In the genomic region with DNA sequence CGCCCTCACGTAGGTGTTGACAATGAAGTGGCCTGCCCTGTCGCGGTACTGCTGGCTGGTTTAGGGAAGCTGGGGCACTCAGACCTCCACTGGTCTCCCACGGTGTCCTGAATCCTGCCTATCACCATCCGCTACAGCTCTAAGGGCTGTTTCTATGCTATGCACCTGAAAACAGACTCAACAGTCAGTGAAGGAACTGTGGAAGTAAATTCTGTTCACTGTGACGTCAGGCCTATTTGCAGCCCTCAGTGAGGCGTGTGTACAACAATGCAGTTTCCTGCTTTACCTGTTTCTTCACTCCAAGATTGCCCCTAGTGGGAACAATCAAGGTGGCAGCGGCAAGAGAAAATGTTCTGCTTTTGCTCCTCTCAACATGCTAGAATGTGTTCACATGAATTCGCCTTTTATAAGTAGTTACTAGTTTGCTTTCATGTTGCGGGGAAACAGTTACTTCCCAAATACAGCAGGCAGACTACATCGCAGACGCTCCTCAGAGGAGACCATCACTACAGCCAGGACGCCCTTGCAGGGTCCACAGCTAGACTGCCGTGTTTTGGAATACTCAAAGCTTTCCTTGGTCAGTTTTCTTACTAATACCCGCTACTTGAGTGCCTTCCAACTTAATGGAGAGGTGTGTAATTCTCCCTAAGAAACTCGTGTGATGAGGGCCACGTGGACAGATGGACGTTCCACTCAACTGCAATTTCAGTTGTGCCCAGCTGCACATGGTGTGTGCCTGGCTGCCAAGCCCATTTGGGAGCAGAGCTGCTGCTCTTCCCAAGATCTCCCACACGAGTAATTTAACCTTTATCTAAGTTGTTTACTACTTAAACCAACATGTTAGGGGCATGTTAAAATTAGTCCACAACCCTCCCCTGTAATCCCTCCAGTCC, we compare ENCODE assay signal across 8 cellular contexts. TPM values are rescaled to one million over a fixed set of nuclear protein-coding genes. Genes with fewer than 3 reads are reported as not detected.
DNase-seq lines count a peak whose midpoint lies in the region; ATAC-seq and TF ChIP-seq lines count a peak whose summit lies in the region.

No MANE protein-coding gene starts in this region.

- H3K4me1 Mint-ChIP-seq in activated naive CD8-positive, alpha-beta T cell treated with anti-CD3 and anti-CD28 coated beads, Interleukin-2, amount 50 U/mL, for 24 hours: peaks cover 41% of the 10 kb centered on the region

- H3K27me3 ChIP-seq in heart left ventricle (no peaks in the 10 kb centered on the region), adrenal gland (no peaks in the 10 kb centered on the region)

- ATAC-seq in heart left ventricle (peak; percentile 7 to 36 (median 19)), Right ventricle myocardium superior (ENCODE audit: poor library complexity) (no peak), mucosa of descending colon (peak; percentile 78), GM21576 (IDR thresholded peaks at IDR 0.05; ENCODE audit: unreplicated experiment) (no peak), GM18861 (IDR thresholded peaks at IDR 0.05; ENCODE audit: unreplicated experiment) (no peak)
- peak; percentile 6 for ATAC-seq in activated naive CD8-positive, alpha-beta T cell treated with anti-CD3 and anti-CD28 coated beads, Interleukin-2, amount 50 U/mL, for 24 hours

- H3K27me3 Mint-ChIP-seq in activated naive CD8-positive, alpha-beta T cell treated with anti-CD3 and anti-CD28 coated beads, Interleukin-2, amount 50 U/mL, for 24 hours: no peaks in the 10 kb centered on the region

- H3K9me3 ChIP-seq in heart left ventricle: no peaks in the 10 kb centered on the region
- H3K9me3 ChIP-seq in mucosa of descending colon: no peaks in the 10 kb centered on the region
- H3K9me3 ChIP-seq in adrenal gland (replicated peaks in 1 of 3): no peaks in the 10 kb centered on the region

- H3K27ac Mint-ChIP-seq in activated naive CD8-positive, alpha-beta T cell treated with anti-CD3 and anti-CD28 coated beads, Interleukin-2, amount 50 U/mL, for 24 hours: no peak overlapping the region

- TF ChIP-seq POLR2A in heart left ventricle (IDR thresholded peaks at IDR 0.05) (no peak), adrenal gland (IDR thresholded peaks at IDR 0.05) (no peak)

- H3K9me3 Mint-ChIP-seq in activated naive CD8-positive, alpha-beta T cell treated with anti-CD3 and anti-CD28 coated beads, Interleukin-2, amount 50 U/mL, for 24 hours: no peaks in the 10 kb centered on the region

- H3K4me3 ChIP-seq in heart left ventricle: no peak overlapping the region
- H3K4me3 ChIP-seq in mucosa of descending colon: no peak overlapping the region
- no peak overlapping the region for H3K4me3 ChIP-seq in adrenal gland

- WGBS in heart left ventricle, 4 donors: 53 to 60% (median 53%) methylated on average over 20 of the region's 20 CpGs
- 59 to 65% (median 61%) methylated on average over 20 of the region's 20 CpGs for WGBS in adrenal gland, 4 donors

- peaks cover 6 to 68% (median 54%) of the 10 kb centered on the region in 9 donors for H3K36me3 ChIP-seq in heart left ventricle
- H3K36me3 ChIP-seq in mucosa of descending colon (ENCODE audit: low read depth): peaks cover 11% of the 10 kb centered on the region
- H3K36me3 ChIP-seq in adrenal gland (replicated peaks in 1 of 2): peaks cover 0 to 59% of the 10 kb centered on the region in 2 donors

- no peak for TF ChIP-seq CTCF in heart left ventricle (IDR thresholded peaks at IDR 0.05)
- TF ChIP-seq CTCF in mucosa of descending colon (IDR thresholded peaks at IDR 0.05): no peak
- TF ChIP-seq CTCF in adrenal gland (IDR thresholded peaks at IDR 0.05): no peak

- intact Hi-C loops in heart left ventricle (cut with DNase I): loop anchor here in 8 of 10 donors (1.0 to 10.0 kb wide), 6 partner anchors 39 to 108 kb away; a partner anchor contains a TSS
- intact Hi-C loops in Right ventricle myocardium superior (cut with DNase I): no loop called here
- intact Hi-C loops in mucosa of descending colon (cut with DNase I, micrococcal nuclease): no loop called here
- intact Hi-C loops in adrenal gland (cut with DNase I): no loop called here

- peaks cover 37% of the 10 kb centered on the region for H3K36me3 Mint-ChIP-seq in activated naive CD8-positive, alpha-beta T cell treated with anti-CD3 and anti-CD28 coated beads, Interleukin-2, amount 50 U/mL, for 24 hours (ENCODE audit: low read depth)

- DNase-seq in heart left ventricle: no peak
- no peak for DNase-seq in Right ventricle myocardium superior
- DNase-seq in LoVo (ENCODE audit: low spot score): peak; percentile 32
- no peak for DNase-seq in activated naive CD8-positive, alpha-beta T cell treated with anti-CD3 and anti-CD28 coated beads, Interleukin-2, amount 50 U/mL, for 24 hours
- DNase-seq in mucosa of descending colon: peak; percentile 56 to 68 (median 58)
- no peak for DNase-seq in adrenal gland

- H3K4me3 Mint-ChIP-seq in activated naive CD8-positive, alpha-beta T cell treated with anti-CD3 and anti-CD28 coated beads, Interleukin-2, amount 50 U/mL, for 24 hours: no peak overlapping the region

- H3K4me1 ChIP-seq in heart left ventricle: peaks cover 6 to 31% (median 16%) of the 10 kb centered on the region in 12 donors
- H3K4me1 ChIP-seq in mucosa of descending colon (ENCODE audit: low read depth): peaks cover 29% of the 10 kb centered on the region
- H3K4me1 ChIP-seq in adrenal gland (replicated peaks in 1 of 2): peaks cover 0 to 18% of the 10 kb centered on the region in 2 donors

- no peak overlapping the region for H3K27ac ChIP-seq in heart left ventricle
- peak overlapping the region in 2 of 5 donors; percentile 15 to 47 for H3K27ac ChIP-seq in adrenal gland

RNA-seq across cellular contexts. Expression of a gene that starts 25.4 kb away (rescaled TPM):
- total RNA-seq in heart left ventricle (10 to 100 TPM; 27.5 to 46.2 (median 38.9) TPM), Right ventricle myocardium superior (32.3 TPM), mucosa of descending colon (10 to 100 TPM; 53.4 to 72.5 (median 67.4) TPM), adrenal gland (10 to 100 TPM; 29.8 to 51.3 (median 46.5) TPM)
- polyA plus RNA-seq in heart left ventricle (10 to 100 TPM; 16.5 to 20.1 TPM), adrenal gland (10 to 100 TPM; 19.0 to 27.9 (median 23.6) TPM)

RNA-seq across cellular contexts. Expression of a gene that starts 37.0 kb away (rescaled TPM):
- 10 to 100 TPM; 14.7 to 22.2 (median 16.3) TPM for total RNA-seq in heart left ventricle
- polyA plus RNA-seq in heart left ventricle: 10 to 100 TPM in 1 of 2 donors, 1 to 10 TPM in 1; 6.2 to 15.8 TPM
- total RNA-seq in Right ventricle myocardium superior: 15.5 TPM
- 10 to 100 TPM; 32.6 to 37.1 (median 34.2) TPM for total RNA-seq in mucosa of descending colon
- 10 to 100 TPM; 17.8 to 38.5 (median 25.3) TPM for total RNA-seq in adrenal gland
- polyA plus RNA-seq in adrenal gland: 10 to 100 TPM in 2 of 3 donors, 1 to 10 TPM in 1; 9.4 to 16.8 (median 10.1) TPM

RNA-seq across cellular contexts. Expression of a gene that starts 39.3 kb away (rescaled TPM):
- total RNA-seq in heart left ventricle (1 to 10 TPM; 4.5 to 8.2 (median 6.1) TPM), Right ventricle myocardium superior (6.1 TPM), mucosa of descending colon (10 to 100 TPM in 1 of 3 donors, 1 to 10 TPM in 2; 4.3 to 13.3 (median 6.6) TPM), adrenal gland (10 to 100 TPM in 1 of 8 donors, 1 to 10 TPM in 7; 4.6 to 12.0 (median 6.8) TPM)
- polyA plus RNA-seq in heart left ventricle (1 to 10 TPM; 2.5 to 3.7 TPM), adrenal gland (1 to 10 TPM; 3.5 to 5.8 (median 3.9) TPM)

RNA-seq across cellular contexts. Expression of a gene that starts 51.6 kb away (rescaled TPM):
- total RNA-seq in heart left ventricle (1 to 10 TPM in 3 of 9 donors, under 1 TPM in 6; 0.16 to 6.6 (median 0.67) TPM), Right ventricle myocardium superior (0.73 TPM), mucosa of descending colon (10 to 100 TPM in 1 of 3 donors, 1 to 10 TPM in 2; 4.8 to 22.2 (median 6.4) TPM), adrenal gland (1 to 10 TPM in 7 of 8 donors, under 1 TPM in 1; 0.24 to 4.6 (median 2.9) TPM)
- polyA plus RNA-seq in heart left ventricle (1 to 10 TPM; 1.7 to 2.6 TPM), adrenal gland (10 to 100 TPM in 2 of 3 donors, 1 to 10 TPM in 1; 1.2 to 69.1 (median 11.9) TPM)

Comparison
In these comparisons a context has a peak if more than half of its experiments do, and no peak if none do; other contexts are left out.
1. ATAC-seq: peak in heart left ventricle (4 of 4), activated naive CD8-positive, alpha-beta T cell treated with anti-CD3 and anti-CD28 coated beads, Interleukin-2, amount 50 U/mL, for 24 hours (single experiment) and mucosa of descending colon (single experiment); none in Right ventricle myocardium superior (single experiment), GM21576 (single experiment) and GM18861 (single experiment).
2. intact Hi-C loops: an anchor here in heart left ventricle (1.0 to 10.0 kb wide); none called in Right ventricle myocardium superior, mucosa of descending colon and adrenal gland.
3. DNase-seq: peak in LoVo (single experiment) and mucosa of descending colon (3 of 3); none in heart left ventricle (0 of 5), Right ventricle myocardium superior (single experiment), activated naive CD8-positive, alpha-beta T cell treated with anti-CD3 and anti-CD28 coated beads, Interleukin-2, amount 50 U/mL, for 24 hours (single experiment) and adrenal gland (0 of 7).